Comparison of ENCODE assay signal across 8 cellular contexts in the genomic region with DNA sequence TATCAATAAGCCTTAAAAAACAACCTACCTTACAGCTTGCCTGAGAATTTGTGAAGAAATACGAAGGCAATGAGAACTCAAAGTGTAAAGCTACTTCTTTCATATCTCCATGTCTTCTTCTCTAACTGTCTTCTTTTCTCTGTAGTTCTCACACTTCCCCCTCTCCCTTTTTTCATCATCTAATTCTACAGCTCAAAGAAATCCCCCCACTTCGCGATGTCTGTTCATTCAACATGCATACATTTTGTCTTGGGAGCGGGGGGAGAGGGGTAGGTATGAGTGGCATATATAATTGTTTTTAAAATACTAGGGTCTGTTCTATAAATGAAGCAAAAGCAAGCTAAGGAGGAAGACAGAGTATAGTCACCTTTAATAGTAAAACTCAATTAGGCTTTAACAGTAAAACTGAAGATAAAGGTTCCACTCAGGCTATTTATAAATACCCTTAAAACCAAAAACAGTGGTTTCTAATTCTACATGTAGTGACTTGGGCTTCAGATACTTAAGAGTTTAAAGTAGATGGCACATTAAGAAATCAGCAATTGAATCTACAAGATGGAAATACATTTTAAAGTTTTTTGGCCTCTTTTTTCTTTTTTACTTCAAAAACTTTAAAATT.
A peak's percentile ranks its signal among the peaks of the same experiment; 100 is the strongest.
DNase-seq lines count a peak whose midpoint lies in the region; ATAC-seq and FAIRE-seq lines count a peak whose summit lies in the region.

No MANE protein-coding gene starts in this region.

- ATAC-seq in GM18868 (IDR thresholded peaks at IDR 0.05; ENCODE audit: unreplicated experiment) (peak; percentile 37), GM21737 (IDR thresholded peaks at IDR 0.05; ENCODE audit: unreplicated experiment) (peak; percentile 38), HG03521 (IDR thresholded peaks at IDR 0.05; ENCODE audit: unreplicated experiment) (peak; percentile 26), memory B cell (ENCODE audit: low read depth) (peak; percentile 16)

- H3K4me1 Mint-ChIP-seq in memory B cell = peaks cover 39% of the 10 kb centered on the region

- H3K4me3 Mint-ChIP-seq in memory B cell = peak overlapping the region; percentile 87

- peaks cover 14% of the 10 kb centered on the region for H3K36me3 Mint-ChIP-seq in memory B cell

- no peaks in the 10 kb centered on the region for H3K27me3 Mint-ChIP-seq in memory B cell

- intact Hi-C loops in head of caudate nucleus (cut with DNase I) = no loop called here

- FAIRE-seq in HTR-8/SVneo (lab: Jason Lieb, UNC) = no peak

- H3K9me3 Mint-ChIP-seq in memory B cell = peaks cover 1% of the 10 kb centered on the region

- H3K27ac Mint-ChIP-seq in memory B cell = peak overlapping the region; percentile 90

- no peak for DNase-seq in memory B cell (ENCODE audit: low spot score in 2 of 2)
- DNase-seq in retina = no peak
- no peak for DNase-seq in head of caudate nucleus
- no peak for DNase-seq in HTR-8/SVneo (ENCODE audit: insufficient read length, low spot score)
- DNase-seq in globus pallidus (ENCODE audit: low spot score) = no peak
